In the genomic region with DNA sequence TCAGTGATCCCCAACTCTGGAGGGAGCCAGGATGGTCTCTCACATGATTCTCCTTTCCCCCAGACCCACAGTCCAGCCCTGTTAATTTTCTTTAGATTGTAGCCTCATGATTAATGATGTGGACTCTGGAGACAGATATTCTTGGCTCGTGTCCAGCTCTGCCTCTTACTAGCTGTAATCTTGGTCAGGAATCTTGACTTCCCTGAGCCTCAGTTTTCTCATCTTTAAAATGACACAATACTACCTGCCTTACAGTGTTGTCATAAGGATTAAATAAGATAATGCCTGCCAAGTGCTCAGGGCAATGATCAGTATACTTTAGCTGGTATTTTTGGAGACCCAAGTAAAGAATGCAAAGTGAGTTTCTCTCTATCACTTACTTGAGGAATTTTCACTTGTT, we compare ENCODE assay signal across 1 cellular context.
TF ChIP-seq lines count a peak whose summit lies in the region.

No MANE protein-coding gene starts in this region.

TF ChIP-seq in endothelial cell of umbilical vein, 7 proteins besides CTCF, POLR2A, EP300 and RAD21 (continued from another document):
- TF ChIP-seq POLR2AphosphoS5 (IDR thresholded peaks at IDR 0.05; ENCODE audit: insufficient read depth, low read depth, low read length), result no peak
- TF ChIP-seq FOS (IDR thresholded peaks at IDR 0.05; ENCODE audit: borderline replicate concordance, insufficient read depth, low read length), result no peak
TF ChIP-seq in endothelial cell of umbilical vein: peak in this region for 1.
